Comparison of ENCODE assay signal across 10 cellular contexts in genomic region chr11:76293189-76293631, GRCh38.
DNase-seq lines count a peak whose midpoint lies in the region; ATAC-seq and TF ChIP-seq lines count a peak whose summit lies in the region.
"Had no signal": no experiment of that assay in that cellular context is flagged by ENCODE, and none has a peak within 500 bp of the region (broad histone marks: within the 10 kb centered on the region; RNA-seq: fewer than 3 reads in every experiment).

No MANE protein-coding gene starts in this region.

- no CpG with 5 or more reads among the region's 11 CpGs for WGBS in mesendoderm (ENCODE audit: extremely low coverage, insufficient coverage, low lambda C conversion rate)
- 95% methylated on average over 11 of the region's 11 CpGs for WGBS in mammary epithelial cell (ENCODE audit: low coverage, missing lambda C conversion rate)

- H3K79me1 ChIP-seq in mesendoderm (ENCODE audit: low read length) = no peaks in the 10 kb centered on the region

- dilution Hi-C loops in mammary epithelial cell (cut with HindIII; ENCODE audit: low sequenced_read_pairs) = no loop called here

- no peak overlapping the region for H4K8ac ChIP-seq in mesendoderm (ENCODE audit: low read depth, low read length)

- H4K20me1 ChIP-seq in mammary epithelial cell (ENCODE audit: insufficient read depth, low read length) = no peaks in the 10 kb centered on the region

- no peak overlapping the region for H2BK15ac ChIP-seq in mesendoderm (replicated peaks; ENCODE audit: low read depth)

- H4K5ac ChIP-seq in mesendoderm (ENCODE audit: low read length) = no peak overlapping the region

- H3K27me3 ChIP-seq in mesendoderm (ENCODE audit: insufficient read depth, low read length, poor library complexity) = no peaks in the 10 kb centered on the region
- H3K27me3 ChIP-seq in mammary epithelial cell (ENCODE audit: insufficient read depth, low read length) = no peaks in the 10 kb centered on the region

- H3K9me3 Mint-ChIP-seq in stimulated activated naive CD8-positive, alpha-beta T cell treated with anti-CD3 and anti-CD28 coated beads, Interleukin-15, amount 100 ng/mL, for 72 hours = no peaks in the 10 kb centered on the region

- no peaks in the 10 kb centered on the region for H3K79me2 ChIP-seq in mesendoderm (ENCODE audit: control insufficient read depth, insufficient read depth, low read length)
- H3K79me2 ChIP-seq in mammary epithelial cell (ENCODE audit: insufficient read depth, low read length) = no peaks in the 10 kb centered on the region

- DNase-seq in stimulated activated CD4-positive, alpha-beta T cell treated with anti-CD3 and anti-CD28 coated beads, Interleukin-15, amount 100 ng/mL, for 24 hours = peak; percentile 51
- DNase-seq in stimulated activated CD4-positive, alpha-beta T cell treated with anti-CD3 and anti-CD28 coated beads, Interleukin-4, amount 100 ng/mL, for 1 hour = no peak
- DNase-seq in activated CD4-positive, alpha-beta T cell treated with anti-CD3 and anti-CD28 coated beads, Interleukin-2, amount 50 U/mL, for 48 hours = peak; percentile 50 to 64
- DNase-seq in stimulated activated naive CD8-positive, alpha-beta T cell treated with anti-CD3 and anti-CD28 coated beads, Interleukin-15, amount 100 ng/mL, for 72 hours = peak; percentile 8 to 79
- DNase-seq in SHP77 treated with DMSO at 0.1 percent for 48 hours (lab: John Stamatoyannopoulos, UW) (no peak), mesendoderm (no peak), mammary epithelial cell (no peak)
- DNase-seq: lower lobe of right lung, SHP77 had no signal

- H3K9ac ChIP-seq in mesendoderm (ENCODE audit: low read length) (no peak overlapping the region), mammary epithelial cell (ENCODE audit: insufficient read depth, low read length) (no peak overlapping the region)

- H3K36me3 ChIP-seq in mesendoderm (ENCODE audit: control insufficient read depth, insufficient read depth, low read length) (no peaks in the 10 kb centered on the region), mammary epithelial cell (ENCODE audit: insufficient read depth, low read length) (no peaks in the 10 kb centered on the region)
- H3K36me3 ChIP-seq: lower lobe of right lung had no signal

- peaks cover 28% of the 10 kb centered on the region for H3K4me1 Mint-ChIP-seq in stimulated activated naive CD8-positive, alpha-beta T cell treated with anti-CD3 and anti-CD28 coated beads, Interleukin-15, amount 100 ng/mL, for 72 hours

- H3K56ac ChIP-seq in mesendoderm (ENCODE audit: low read length) = no peak overlapping the region

- ATAC-seq in HG02759 (IDR thresholded peaks at IDR 0.05; ENCODE audit: unreplicated experiment) = peak; percentile 76
- peak; percentile 93 for ATAC-seq in stimulated activated naive CD8-positive, alpha-beta T cell treated with anti-CD3 and anti-CD28 coated beads, Interleukin-15, amount 100 ng/mL, for 72 hours
- ATAC-seq: lower lobe of right lung had no signal

- intact Hi-C loops in mammary epithelial cell (cut with micrococcal nuclease) = no loop called here

- no peak overlapping the region for H3K23ac ChIP-seq in mesendoderm (ENCODE audit: low read length)

- H2AK5ac ChIP-seq in mesendoderm (ENCODE audit: low read length) = no peak overlapping the region

- H3K4me1 ChIP-seq in mesendoderm (ENCODE audit: control insufficient read depth, low read depth, low read length) (no peaks in the 10 kb centered on the region), mammary epithelial cell (ENCODE audit: insufficient read depth, low read length) (no peaks in the 10 kb centered on the region)
- H3K4me1 ChIP-seq: lower lobe of right lung had no signal

- no peak overlapping the region for H2AFZ ChIP-seq in mammary epithelial cell (ENCODE audit: low read depth, low read length)

- TF ChIP-seq CTCF in mammary epithelial cell (conservative IDR thresholded peaks at IDR 0.05 in 1 of 2, IDR thresholded peaks at IDR 0.05 in 1 of 2; ENCODE audit: extremely low read depth in 1 of 2, insufficient read depth in 1 of 2, low read depth in 1 of 2, low read length in 2 of 2) = no peak

- BruUV-seq in mammary epithelial cell (replicated peaks; lab: Mats Ljungman, UMichigan) = no TSS peak

- H3K9me3 ChIP-seq in mammary epithelial cell (replicated peaks; ENCODE audit: insufficient read depth, low read length) = no peaks in the 10 kb centered on the region
- H3K9me3 ChIP-seq: lower lobe of right lung had no signal

- no peak overlapping the region for H2BK120ac ChIP-seq in mesendoderm (ENCODE audit: low read depth, low read length)

- no peaks in the 10 kb centered on the region for H3K27me3 Mint-ChIP-seq in stimulated activated naive CD8-positive, alpha-beta T cell treated with anti-CD3 and anti-CD28 coated beads, Interleukin-15, amount 100 ng/mL, for 72 hours

- no peak overlapping the region for H2BK5ac ChIP-seq in mesendoderm (ENCODE audit: low read length)

- H3K18ac ChIP-seq in mesendoderm (ENCODE audit: low read length) = no peak overlapping the region

- H3K4me3 ChIP-seq in mesendoderm (ENCODE audit: low read length) (no peak overlapping the region), mammary epithelial cell (replicated peaks in 1 of 3; ENCODE audit: insufficient read depth in 1 of 3, low read depth in 2 of 3, low read length in 3 of 3) (no peak overlapping the region)
- H3K4me3 ChIP-seq: lower lobe of right lung had no signal

- H3K4me2 ChIP-seq in mesendoderm (ENCODE audit: low read length) = no peak overlapping the region
- H3K4me2 ChIP-seq in mammary epithelial cell (ENCODE audit: insufficient read depth, low read depth, low read length) = no peak overlapping the region

- H3K4me3 Mint-ChIP-seq in stimulated activated naive CD8-positive, alpha-beta T cell treated with anti-CD3 and anti-CD28 coated beads, Interleukin-15, amount 100 ng/mL, for 72 hours = peak overlapping the region; percentile 59

- no peak overlapping the region for H3K27ac Mint-ChIP-seq in stimulated activated naive CD8-positive, alpha-beta T cell treated with anti-CD3 and anti-CD28 coated beads, Interleukin-15, amount 100 ng/mL, for 72 hours

- H3K4ac ChIP-seq in mesendoderm (ENCODE audit: low read depth, low read length) = no peak overlapping the region

- CTCF ChIA-PET in mammary epithelial cell (lab: Charles Lee; ENCODE audit: low non-redundant PET) = no interaction called here

- no peak overlapping the region for H3K27ac ChIP-seq in mesendoderm (ENCODE audit: low read depth, low read length)
- H3K27ac ChIP-seq in mammary epithelial cell (ENCODE audit: insufficient read depth, low read depth, low read length) = no peak overlapping the region
- H3K27ac ChIP-seq: lower lobe of right lung had no signal

- in situ Hi-C loops in mammary epithelial cell (cut with MboI; ENCODE audit: low sequenced_read_pairs in 2 of 2) = no loop called here

Comparison
In these comparisons a context has a peak if more than half of its experiments do, and no peak if none do; other contexts are left out.
1. DNase-seq: peak in stimulated activated CD4-positive, alpha-beta T cell treated with anti-CD3 and anti-CD28 coated beads, Interleukin-15, amount 100 ng/mL, for 24 hours (single experiment), activated CD4-positive, alpha-beta T cell treated with anti-CD3 and anti-CD28 coated beads, Interleukin-2, amount 50 U/mL, for 48 hours (2 of 2) and stimulated activated naive CD8-positive, alpha-beta T cell treated with anti-CD3 and anti-CD28 coated beads, Interleukin-15, amount 100 ng/mL, for 72 hours (2 of 2); none in stimulated activated CD4-positive, alpha-beta T cell treated with anti-CD3 and anti-CD28 coated beads, Interleukin-4, amount 100 ng/mL, for 1 hour (single experiment), SHP77 treated with DMSO at 0.1 percent for 48 hours (single experiment), mesendoderm (single experiment) and mammary epithelial cell (single experiment).